Comparison of ENCODE assay signal across 8 cellular contexts in the genomic region with DNA sequence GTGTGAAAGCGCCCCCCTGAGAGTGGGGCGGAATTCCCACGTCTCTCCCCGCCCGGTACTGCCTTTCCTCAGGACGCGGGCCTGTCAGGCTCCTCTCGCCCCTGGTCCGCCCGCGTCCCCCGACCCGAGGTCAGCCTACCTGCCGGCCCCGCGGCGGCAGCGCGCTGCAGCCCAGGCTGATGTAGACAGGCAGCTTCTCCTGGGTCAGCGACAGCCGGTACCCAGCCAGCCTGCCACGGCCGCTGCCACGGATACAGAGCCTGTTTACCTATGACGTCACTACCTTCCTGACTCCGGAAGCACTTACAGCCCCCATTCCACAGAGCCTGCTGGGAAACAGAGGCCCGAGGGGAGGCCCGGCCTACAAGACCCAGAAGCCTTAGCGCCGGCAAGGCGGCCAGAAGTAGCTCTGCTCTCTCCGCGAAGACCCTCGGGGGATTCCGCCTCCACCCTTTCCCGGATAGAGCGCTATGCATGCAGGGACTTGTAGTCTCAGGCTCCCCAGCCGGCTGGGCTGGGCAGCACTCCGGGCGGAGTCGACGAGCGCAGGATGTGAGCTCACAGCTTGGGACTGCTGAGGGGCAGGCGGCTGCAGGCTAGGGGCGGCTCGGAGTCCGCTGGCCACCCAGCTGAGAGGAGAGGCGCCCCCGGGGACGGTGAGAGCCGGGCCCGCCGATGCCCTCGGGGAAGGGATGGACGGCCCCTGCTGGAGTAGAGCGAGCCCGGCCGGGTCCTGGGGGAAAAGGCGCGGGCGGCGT.
DNase-seq lines count a peak whose midpoint lies in the region; ATAC-seq and FAIRE-seq lines count a peak whose summit lies in the region.

A gene with protein sequence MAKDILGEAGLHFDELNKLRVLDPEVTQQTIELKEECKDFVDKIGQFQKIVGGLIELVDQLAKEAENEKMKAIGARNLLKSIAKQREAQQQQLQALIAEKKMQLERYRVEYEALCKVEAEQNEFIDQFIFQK (minus strand): TSS at position 272 of the 758 bp plus-strand sequence. CDS start 3,487 bp downstream, outside the sequence.
A gene with protein sequence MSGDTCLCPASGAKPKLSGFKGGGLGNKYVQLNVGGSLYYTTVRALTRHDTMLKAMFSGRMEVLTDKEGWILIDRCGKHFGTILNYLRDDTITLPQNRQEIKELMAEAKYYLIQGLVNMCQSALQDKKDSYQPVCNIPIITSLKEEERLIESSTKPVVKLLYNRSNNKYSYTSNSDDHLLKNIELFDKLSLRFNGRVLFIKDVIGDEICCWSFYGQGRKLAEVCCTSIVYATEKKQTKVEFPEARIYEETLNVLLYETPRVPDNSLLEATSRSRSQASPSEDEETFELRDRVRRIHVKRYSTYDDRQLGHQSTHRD (plus strand): TSS at position 561 of the 758 bp plus-strand sequence. CDS start 3,761 bp downstream, outside the sequence.

- H3K27ac Mint-ChIP-seq in effector memory CD8-positive, alpha-beta T cell: peak within 1 kb of the TSS; percentile 98

- DNase-seq in COLO829 (ENCODE audit: low spot score): peak; percentile 96
- peak; percentile 98 for DNase-seq in HTR-8/SVneo (ENCODE audit: insufficient read length, low spot score)
- peak; percentile 99 for DNase-seq in NOMO-1 treated with dmso at 0.1 percent for 144 hours (lab: John Stamatoyannopoulos, UW; ENCODE audit: unreplicated experiment)
- DNase-seq in activated CD8-positive, alpha-beta memory T cell treated with anti-CD3 and anti-CD28 coated beads for 48 hours (ENCODE audit: low read depth in 2 of 3, low spot score in 2 of 3): peak; percentile 73 to 94 (median 88)
- peak; percentile 94 to 97 (median 96) for DNase-seq in effector memory CD8-positive, alpha-beta T cell
- peak; percentile 100 for DNase-seq in medulla oblongata (ENCODE audit: extremely low spot score)
- DNase-seq in stimulated activated CD8-positive, alpha-beta memory T cell treated with anti-CD3 and anti-CD28 coated beads, Interleukin-12 subunit alpha, Interleukin-12 subunit beta, amount 100 ng/mL, for 1 hour (ENCODE audit: low read depth): peak; percentile 96

- peaks cover 32% of the 10 kb centered on the region for H3K36me3 Mint-ChIP-seq in effector memory CD8-positive, alpha-beta T cell (ENCODE audit: insufficient read depth)

- peak within 1 kb of the TSS; percentile 94 to 99 for H3K4me3 Mint-ChIP-seq in effector memory CD8-positive, alpha-beta T cell

- H3K4me1 Mint-ChIP-seq in effector memory CD8-positive, alpha-beta T cell (ENCODE audit: low read depth in 2 of 2): peaks cover 34 to 36% of the 10 kb centered on the region in 2 donors

- H3K9me3 Mint-ChIP-seq in effector memory CD8-positive, alpha-beta T cell: no peaks in the 10 kb centered on the region

- ATAC-seq in GM21367 (IDR thresholded peaks at IDR 0.05; ENCODE audit: unreplicated experiment): peak; percentile 93
- peak; percentile 94 for ATAC-seq in effector memory CD8-positive, alpha-beta T cell (replicated peaks)

- peak; percentile 93 for FAIRE-seq in HTR-8/SVneo (lab: Jason Lieb, UNC)

- no peaks in the 10 kb centered on the region for H3K27me3 Mint-ChIP-seq in effector memory CD8-positive, alpha-beta T cell

Comparison
In these comparisons a context has a peak if more than half of its experiments do, and no peak if none do; other contexts are left out.
1. Peak in every context shown above with its lines: DNase-seq and ATAC-seq.